17 cellular contexts compared by ENCODE assay signal in the genomic region with DNA sequence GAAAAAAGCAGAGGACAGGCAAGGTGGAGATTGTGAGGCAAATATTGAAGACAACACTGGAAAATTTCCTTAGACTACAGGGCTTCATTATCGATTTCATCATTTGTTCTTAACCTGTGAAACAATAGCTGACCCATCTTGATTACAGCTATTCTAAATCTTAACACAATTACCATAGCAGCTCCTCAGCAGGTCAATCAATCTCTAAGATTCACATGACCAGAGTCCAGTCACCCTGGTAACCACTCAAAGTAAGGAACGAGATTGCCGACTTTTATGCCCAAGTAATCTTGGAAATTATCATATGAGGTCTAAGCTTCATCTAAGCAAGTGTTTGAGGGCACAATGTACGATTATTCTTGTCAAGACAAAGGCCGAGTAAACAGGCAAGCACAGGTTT.
DNase-seq lines count a peak whose midpoint lies in the region; ATAC-seq, FAIRE-seq and TF ChIP-seq lines count a peak whose summit lies in the region.
"Had no signal": no experiment of that assay in that cellular context is flagged by ENCODE, and none has a peak within 500 bp of the region (broad histone marks: within the 10 kb centered on the region; RNA-seq: fewer than 3 reads in every experiment).

No MANE protein-coding gene starts in this region.

- H3K27ac ChIP-seq in neural progenitor cell = no peak overlapping the region
- no peak overlapping the region for H3K27ac ChIP-seq in body of pancreas

- H3K4me3 Mint-ChIP-seq in stimulated activated naive CD8-positive, alpha-beta T cell treated with anti-CD3 and anti-CD28 coated beads, Interleukin-15, Interleukin-2, amounts not matched to agents 100 ng/mL and 50 ng/mL, for 24 hours = no peak overlapping the region
- no peak overlapping the region for H3K4me3 Mint-ChIP-seq in stimulated activated naive CD8-positive, alpha-beta T cell treated with anti-CD3 and anti-CD28 coated beads, Interleukin-15, amount 100 ng/mL, for 72 hours
- H3K4me3 Mint-ChIP-seq in central memory CD8-positive, alpha-beta T cell = no peak overlapping the region
- H3K4me3 Mint-ChIP-seq in neural progenitor cell = no peak overlapping the region

- TF ChIP-seq CTCF in neural progenitor cell (IDR thresholded peaks at IDR 0.05) (no peak), body of pancreas (IDR thresholded peaks at IDR 0.05) (no peak)

- no peaks in the 10 kb centered on the region for H3K79me2 ChIP-seq in neural progenitor cell (ENCODE audit: low read depth)

- H3K36me3 ChIP-seq in neural progenitor cell (no peaks in the 10 kb centered on the region), body of pancreas (replicated peaks in 1 of 2; ENCODE audit: insufficient read depth in 1 of 2, low read depth in 2 of 2) (no peaks in the 10 kb centered on the region)

- peak overlapping the region; percentile 27 for H3K27ac Mint-ChIP-seq in stimulated activated naive CD8-positive, alpha-beta T cell treated with anti-CD3 and anti-CD28 coated beads, Interleukin-15, Interleukin-2, amounts not matched to agents 100 ng/mL and 50 ng/mL, for 24 hours
- H3K27ac Mint-ChIP-seq in stimulated activated naive CD8-positive, alpha-beta T cell treated with anti-CD3 and anti-CD28 coated beads, Interleukin-15, amount 100 ng/mL, for 72 hours = no peak overlapping the region
- peak overlapping the region; percentile 39 for H3K27ac Mint-ChIP-seq in central memory CD8-positive, alpha-beta T cell (ENCODE audit: low read depth)
- no peak overlapping the region for H3K27ac Mint-ChIP-seq in neural progenitor cell

- H3K4me3 ChIP-seq in neural progenitor cell (no peak overlapping the region), body of pancreas (no peak overlapping the region)

- DNase-seq in stimulated activated naive CD8-positive, alpha-beta T cell treated with anti-CD3 and anti-CD28 coated beads, Interleukin-15, amount 100 ng/mL, for 72 hours = no peak
- DNase-seq in central memory CD8-positive, alpha-beta T cell (ENCODE audit: low spot score in 2 of 2) = no peak
- DNase-seq in neural progenitor cell (ENCODE audit: low spot score) (no peak), mucosa of gallbladder (ENCODE audit: low spot score) (no peak), urothelium cell line (ENCODE audit: low spot score) (no peak), body of pancreas (no peak)
- DNase-seq: AML-193, HCEC 1CT, IMR-90, Kasumi-1, NCI-H1105 treated with DMSO at 0.1 percent for 48 hours, NCI-H1930, NCI-H510A treated with DMSO at 0.1 percent for 48 hours had no signal

- ATAC-seq in stimulated activated naive CD8-positive, alpha-beta T cell treated with anti-CD3 and anti-CD28 coated beads, Interleukin-15, amount 100 ng/mL, for 72 hours = no peak
- no peak for ATAC-seq in central memory CD8-positive, alpha-beta T cell (replicated peaks; ENCODE audit: extremely low read depth, poor library complexity, severe bottlenecking)
- no peak for ATAC-seq in body of pancreas
- ATAC-seq: Panc1, Right ventricle myocardium inferior had no signal

- no peak for FAIRE-seq in urothelium cell line (lab: Jason Lieb, UNC)
- FAIRE-seq: D721Med had no signal

- H4K20me1 ChIP-seq in neural progenitor cell (ENCODE audit: low read depth) = no peaks in the 10 kb centered on the region

- no peaks in the 10 kb centered on the region for H3K9me3 Mint-ChIP-seq in stimulated activated naive CD8-positive, alpha-beta T cell treated with anti-CD3 and anti-CD28 coated beads, Interleukin-15, Interleukin-2, amounts not matched to agents 100 ng/mL and 50 ng/mL, for 24 hours
- H3K9me3 Mint-ChIP-seq in stimulated activated naive CD8-positive, alpha-beta T cell treated with anti-CD3 and anti-CD28 coated beads, Interleukin-15, amount 100 ng/mL, for 72 hours = no peaks in the 10 kb centered on the region
- H3K9me3 Mint-ChIP-seq in central memory CD8-positive, alpha-beta T cell = no peaks in the 10 kb centered on the region
- no peaks in the 10 kb centered on the region for H3K9me3 Mint-ChIP-seq in neural progenitor cell

- H3K36me3 Mint-ChIP-seq in stimulated activated naive CD8-positive, alpha-beta T cell treated with anti-CD3 and anti-CD28 coated beads, Interleukin-15, Interleukin-2, amounts not matched to agents 100 ng/mL and 50 ng/mL, for 24 hours (ENCODE audit: low read depth) = peaks cover 13% of the 10 kb centered on the region
- peaks cover 15% of the 10 kb centered on the region for H3K36me3 Mint-ChIP-seq in central memory CD8-positive, alpha-beta T cell (ENCODE audit: insufficient read depth)
- H3K36me3 Mint-ChIP-seq in neural progenitor cell = no peaks in the 10 kb centered on the region

- no peaks in the 10 kb centered on the region for H3K27me3 Mint-ChIP-seq in stimulated activated naive CD8-positive, alpha-beta T cell treated with anti-CD3 and anti-CD28 coated beads, Interleukin-15, Interleukin-2, amounts not matched to agents 100 ng/mL and 50 ng/mL, for 24 hours
- no peaks in the 10 kb centered on the region for H3K27me3 Mint-ChIP-seq in stimulated activated naive CD8-positive, alpha-beta T cell treated with anti-CD3 and anti-CD28 coated beads, Interleukin-15, amount 100 ng/mL, for 72 hours
- no peaks in the 10 kb centered on the region for H3K27me3 Mint-ChIP-seq in central memory CD8-positive, alpha-beta T cell
- no peaks in the 10 kb centered on the region for H3K27me3 Mint-ChIP-seq in neural progenitor cell (ENCODE audit: insufficient read depth, low read depth)

- peaks cover 3% of the 10 kb centered on the region for H3K4me1 ChIP-seq in neural progenitor cell
- H3K4me1 ChIP-seq in body of pancreas = peaks cover 3% of the 10 kb centered on the region

- peak overlapping the region; percentile 45 for H2AFZ ChIP-seq in neural progenitor cell (replicated peaks)

- intact Hi-C loops in body of pancreas (cut with DNase I) = loop anchor here (10.0 kb wide), 1 partner anchor 202 kb away; no protein-coding TSS in a partner anchor

- TF ChIP-seq POLR2A in body of pancreas (IDR thresholded peaks at IDR 0.05) = no peak

- H3K9me3 ChIP-seq in neural progenitor cell (ENCODE audit: low read depth) (no peaks in the 10 kb centered on the region), body of pancreas (no peaks in the 10 kb centered on the region)

- WGBS in body of pancreas, 2 donors = 57% methylated on average over 5 of the region's 5 CpGs

- no peaks in the 10 kb centered on the region for H3F3A ChIP-seq in neural progenitor cell (ENCODE audit: low read depth)

- no peak overlapping the region for H3K9ac ChIP-seq in neural progenitor cell

- H3K4me1 Mint-ChIP-seq in stimulated activated naive CD8-positive, alpha-beta T cell treated with anti-CD3 and anti-CD28 coated beads, Interleukin-15, Interleukin-2, amounts not matched to agents 100 ng/mL and 50 ng/mL, for 24 hours (ENCODE audit: low read depth) = peaks cover 25% of the 10 kb centered on the region
- peaks cover 12% of the 10 kb centered on the region for H3K4me1 Mint-ChIP-seq in stimulated activated naive CD8-positive, alpha-beta T cell treated with anti-CD3 and anti-CD28 coated beads, Interleukin-15, amount 100 ng/mL, for 72 hours
- peaks cover 9% of the 10 kb centered on the region for H3K4me1 Mint-ChIP-seq in central memory CD8-positive, alpha-beta T cell
- peaks cover 6% of the 10 kb centered on the region for H3K4me1 Mint-ChIP-seq in neural progenitor cell

- H3K27me3 ChIP-seq in neural progenitor cell = no peaks in the 10 kb centered on the region
- no peaks in the 10 kb centered on the region for H3K27me3 ChIP-seq in body of pancreas

- no peak overlapping the region for H3K4me2 ChIP-seq in neural progenitor cell

Comparison
In these comparisons a context has a peak if more than half of its experiments do, and no peak if none do; other contexts are left out.
1. H3K27ac Mint-ChIP-seq: peak in stimulated activated naive CD8-positive, alpha-beta T cell treated with anti-CD3 and anti-CD28 coated beads, Interleukin-15, Interleukin-2, amounts not matched to agents 100 ng/mL and 50 ng/mL, for 24 hours (single experiment) and central memory CD8-positive, alpha-beta T cell (single experiment); none in stimulated activated naive CD8-positive, alpha-beta T cell treated with anti-CD3 and anti-CD28 coated beads, Interleukin-15, amount 100 ng/mL, for 72 hours (0 of 2) and neural progenitor cell (single experiment).